13 cellular contexts compared by ENCODE assay signal in genomic region chr2:43185146-43185545, GRCh38. TPM values are rescaled to one million over a fixed set of nuclear protein-coding genes. Genes with fewer than 3 reads are reported as not detected.
A peak's percentile ranks its signal among the peaks of the same experiment; 100 is the strongest.
DNase-seq lines count a peak whose midpoint lies in the region; ATAC-seq, FAIRE-seq and TF ChIP-seq lines count a peak whose summit lies in the region.
"Had no signal": no experiment of that assay in that cellular context is flagged by ENCODE, and none has a peak within 500 bp of the region (broad histone marks: within the 10 kb centered on the region; RNA-seq: fewer than 3 reads in every experiment).

No MANE protein-coding gene starts in this region.

- ATAC-seq in activated T-helper 17 cell treated with anti-CD3 and anti-CD28 coated beads, Interleukin-2, amount 50 U/mL, for 72 hours (replicated peaks): peak; percentile 61

- H2BK15ac ChIP-seq in mesenchymal stem cell (ENCODE audit: low read depth, poor library complexity, severe bottlenecking): no peak overlapping the region

- intact Hi-C loops in Calu3 (cut with micrococcal nuclease; ENCODE audit: unreplicated experiment): no loop called here

- H3K4me3 Mint-ChIP-seq in Calu3 (ENCODE audit: low read depth, unreplicated experiment): no peak overlapping the region
- peak overlapping the region; percentile 68 for H3K4me3 Mint-ChIP-seq in activated T-helper 17 cell treated with anti-CD3 and anti-CD28 coated beads, Interleukin-2, amount 50 U/mL, for 72 hours

- H3K27me3 Mint-ChIP-seq in Calu3 (ENCODE audit: unreplicated experiment): no peaks in the 10 kb centered on the region
- H3K27me3 Mint-ChIP-seq in activated T-helper 17 cell treated with anti-CD3 and anti-CD28 coated beads, Interleukin-2, amount 50 U/mL, for 72 hours: no peaks in the 10 kb centered on the region

- H3K36me3 ChIP-seq in HUES6 (ENCODE audit: control insufficient read depth, insufficient read depth, low read length) (no peaks in the 10 kb centered on the region), mesenchymal stem cell (ENCODE audit: control insufficient read depth in 1 of 2, insufficient read depth in 2 of 2, low read depth in 1 of 2, low read length in 2 of 2) (no peaks in the 10 kb centered on the region)
- H3K36me3 ChIP-seq: gastrocnemius medialis, thyroid gland had no signal

- H4K91ac ChIP-seq in mesenchymal stem cell (ENCODE audit: low read length): peak overlapping the region; percentile 74

- H3K27me3 ChIP-seq in HUES6 (ENCODE audit: control insufficient read depth, insufficient read depth, low read length) (no peaks in the 10 kb centered on the region), mesenchymal stem cell (ENCODE audit: control insufficient read depth in 1 of 2, insufficient read depth in 1 of 2, low read length in 2 of 2) (no peaks in the 10 kb centered on the region)
- H3K27me3 ChIP-seq: gastrocnemius medialis, thyroid gland had no signal

- no peak overlapping the region for H3K23ac ChIP-seq in mesenchymal stem cell (ENCODE audit: low read length in 2 of 2)

- no peak overlapping the region for H2BK5ac ChIP-seq in mesenchymal stem cell (ENCODE audit: low read depth, low read length, poor library complexity, severe bottlenecking)

- no peak for TF ChIP-seq CTCF in Calu3 (IDR thresholded peaks at IDR 0.05; ENCODE audit: unreplicated experiment)
- no peak for TF ChIP-seq CTCF in GM10266 (IDR thresholded peaks at IDR 0.05; ENCODE audit: control insufficient read depth, insufficient read depth, low read depth, missing control alignments)

- H2AK5ac ChIP-seq in mesenchymal stem cell (ENCODE audit: low read length, severe bottlenecking): peak overlapping the region; percentile 87

- peak overlapping the region; percentile 31 for H4K8ac ChIP-seq in mesenchymal stem cell (ENCODE audit: low read length)

- H3K9me3 Mint-ChIP-seq in Calu3 (ENCODE audit: low read depth, unreplicated experiment): no peaks in the 10 kb centered on the region
- no peaks in the 10 kb centered on the region for H3K9me3 Mint-ChIP-seq in activated T-helper 17 cell treated with anti-CD3 and anti-CD28 coated beads, Interleukin-2, amount 50 U/mL, for 72 hours

- H3K18ac ChIP-seq in mesenchymal stem cell (ENCODE audit: low read depth in 1 of 2, low read length in 2 of 2): peak overlapping the region in 1 of 2 experiments; percentile 61

- peak overlapping the region; percentile 24 for H3K9ac ChIP-seq in HUES6 (ENCODE audit: low read length)
- no peak overlapping the region for H3K9ac ChIP-seq in mesenchymal stem cell (ENCODE audit: low read length)

- FAIRE-seq in H54 (lab: Jason Lieb, UNC): no peak

- peaks cover 47% of the 10 kb centered on the region for H3K4me1 Mint-ChIP-seq in Calu3 (ENCODE audit: low read depth, unreplicated experiment)
- peaks cover 34% of the 10 kb centered on the region for H3K4me1 Mint-ChIP-seq in activated T-helper 17 cell treated with anti-CD3 and anti-CD28 coated beads, Interleukin-2, amount 50 U/mL, for 72 hours

- WGBS in mesenchymal stem cell: 29% methylated on average over 4 of the region's 4 CpGs

- no peak for TF ChIP-seq POLR2A in H54 (IDR thresholded peaks at IDR 0.05; ENCODE audit: low read depth, low read length)

- H3K4me2 ChIP-seq in mesenchymal stem cell (ENCODE audit: low read length, poor library complexity, severe bottlenecking): no peak overlapping the region

- no peaks in the 10 kb centered on the region for H3K79me1 ChIP-seq in mesenchymal stem cell (replicated peaks; ENCODE audit: low read length, poor library complexity, severe bottlenecking)

- DNase-seq in Calu3 (no peak), mesenchymal stem cell (peak; percentile 84), GM10266 (ENCODE audit: extremely low spot score) (no peak), SIG-M5 (lab: John Stamatoyannopoulos, UW) (no peak), NCI-H345 treated with DMSO at 0.1 percent for 48 hours (lab: John Stamatoyannopoulos, UW; ENCODE audit: unreplicated experiment) (no peak), H54 (ENCODE audit: insufficient read length, low spot score) (no peak)
- DNase-seq: cortex of kidney, DMS 273 treated with DMSO at 0.1 percent for 48 hours, gastrocnemius medialis, NCI-H524 treated with DMSO at 0.1 percent for 48 hours, thyroid gland had no signal

- peaks cover 62% of the 10 kb centered on the region for H3K4me1 ChIP-seq in HUES6 (ENCODE audit: control insufficient read depth, insufficient read depth, low read length)
- H3K4me1 ChIP-seq in mesenchymal stem cell (ENCODE audit: control insufficient read depth, insufficient read depth, low read depth, low read length): peaks cover 18% of the 10 kb centered on the region

- no peak overlapping the region for H3K14ac ChIP-seq in mesenchymal stem cell (ENCODE audit: low read length in 2 of 2)

- no TSS peak for BruUV-seq in Calu3 (replicated peaks; lab: Mats Ljungman, UMichigan)

- H3K27ac Mint-ChIP-seq in Calu3 (ENCODE audit: unreplicated experiment): peak overlapping the region; percentile 84
- peak overlapping the region; percentile 96 for H3K27ac Mint-ChIP-seq in activated T-helper 17 cell treated with anti-CD3 and anti-CD28 coated beads, Interleukin-2, amount 50 U/mL, for 72 hours

- H3K9me3 ChIP-seq in HUES6 (ENCODE audit: control insufficient read depth, insufficient read depth, low read depth, low read length) (no peaks in the 10 kb centered on the region), mesenchymal stem cell (ENCODE audit: control insufficient read depth, low read length) (no peaks in the 10 kb centered on the region)
- H3K9me3 ChIP-seq: gastrocnemius medialis, thyroid gland had no signal

- peak overlapping the region; percentile 51; the same call in 1 of the 2 replicates for H3K27ac ChIP-seq in HUES6 (ENCODE audit: low read depth, low read length)
- peak overlapping the region; percentile 66 for H3K27ac ChIP-seq in mesenchymal stem cell (ENCODE audit: low read length, poor library complexity, severe bottlenecking)
- H3K27ac ChIP-seq: thyroid gland had no signal

- no peak overlapping the region for H2AFZ ChIP-seq in mesenchymal stem cell (ENCODE audit: low read depth, low read length)

- H2BK120ac ChIP-seq in mesenchymal stem cell (ENCODE audit: low read depth, low read length): peak overlapping the region; percentile 39

- no peak overlapping the region for H3K4ac ChIP-seq in mesenchymal stem cell (ENCODE audit: low read depth in 1 of 2, low read length in 2 of 2)

- H3K4me3 ChIP-seq in HUES6 (ENCODE audit: low read depth, low read length) (no peak overlapping the region), mesenchymal stem cell (ENCODE audit: insufficient read depth in 1 of 2, low read depth in 1 of 2, low read length in 2 of 2) (no peak overlapping the region)
- H3K4me3 ChIP-seq: gastrocnemius medialis, thyroid gland had no signal

- CTCF ChIA-PET in Calu3 (lab: Charles Lee): interaction anchor here (1.0 kb wide), 1 partner anchor 9 kb away, joined by 3 read pairs; no protein-coding TSS in a partner anchor

- peak overlapping the region in 1 of 2 experiments; percentile 70 for H2BK12ac ChIP-seq in mesenchymal stem cell (ENCODE audit: low read length in 2 of 2)

- H3K36me3 Mint-ChIP-seq in Calu3 (ENCODE audit: insufficient read depth, unreplicated experiment): peaks cover 20% of the 10 kb centered on the region
- peaks cover 6% of the 10 kb centered on the region for H3K36me3 Mint-ChIP-seq in activated T-helper 17 cell treated with anti-CD3 and anti-CD28 coated beads, Interleukin-2, amount 50 U/mL, for 72 hours (ENCODE audit: low read depth)

RNA-seq across cellular contexts. Expression of gene ZFP36L2, which starts 41.3 kb away (rescaled TPM):
- total RNA-seq in Calu3 (2022): 90.7 and 120 TPM in 2 replicates
- total RNA-seq in activated T-helper 17 cell treated with anti-CD3 and anti-CD28 coated beads, Interleukin-2, amount 50 U/mL, for 72 hours: 100 to 1,000 TPM in 1 of 2 donors, 10 to 100 TPM in 1; 57.8 to 185 TPM
- polyA plus RNA-seq in mesenchymal stem cell (2013, experiment 1 of 2): 88.2 TPM
- polyA plus RNA-seq in mesenchymal stem cell (2013, experiment 2 of 2): 85.9 TPM
